In the genomic region with DNA sequence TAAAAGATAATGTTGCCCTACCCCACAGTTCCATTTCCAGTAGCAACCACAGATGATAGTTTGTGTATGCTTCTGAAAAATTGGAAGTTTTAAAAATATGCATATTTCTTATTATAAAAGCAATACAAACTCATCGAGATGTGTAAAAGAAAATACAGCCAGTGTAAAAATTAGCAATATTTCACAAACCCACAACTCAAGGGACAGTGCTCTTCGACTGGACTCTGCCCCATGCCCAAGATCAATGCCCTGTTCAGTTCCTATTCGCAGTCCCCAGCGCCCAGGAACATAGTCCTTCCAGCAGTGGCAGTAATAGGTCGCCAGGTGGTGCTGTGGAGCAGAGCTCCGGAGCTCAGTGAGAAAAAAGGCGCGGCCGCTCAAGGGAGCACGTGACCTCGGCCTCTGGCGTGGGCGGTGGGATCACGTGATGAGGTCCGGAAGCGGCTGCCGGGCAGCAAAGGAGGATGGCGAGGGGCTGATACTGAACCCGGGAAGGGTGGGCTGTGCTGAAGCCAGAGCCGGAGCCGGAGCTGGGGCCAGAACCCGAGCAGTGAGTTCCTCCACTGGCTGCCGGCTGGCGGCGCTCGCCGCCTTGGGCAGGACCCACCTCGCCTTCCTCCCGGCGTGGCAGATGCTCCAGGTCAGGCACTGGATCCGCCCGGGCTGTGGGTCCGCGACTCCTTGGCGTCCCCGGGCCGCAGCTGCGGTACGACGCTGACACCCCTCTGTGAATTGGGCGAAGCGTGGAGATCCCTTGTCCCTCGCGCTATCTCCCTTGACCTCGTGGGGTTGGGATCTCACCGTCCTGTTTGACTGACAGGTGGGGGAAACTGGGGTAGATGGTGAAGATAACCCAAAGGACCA, we compare ENCODE assay signal across 8 cellular contexts. TPM values are rescaled to one million over a fixed set of nuclear protein-coding genes. Genes with fewer than 3 reads are reported as not detected.
DNase-seq lines count a peak whose midpoint lies in the region; ATAC-seq and TF ChIP-seq lines count a peak whose summit lies in the region.

A gene (plus strand): TSS at position 430 of the 864 bp plus-strand sequence. CDS start 11,190 bp downstream, outside the sequence.

- H3K9me3 Mint-ChIP-seq in IgD-negative memory B cell, result no peaks in the 10 kb centered on the region

- peaks cover 7% of the 10 kb centered on the region for H3K4me1 ChIP-seq in OCI-LY7 (ENCODE audit: insufficient read depth, low read length, poor library complexity, severe bottlenecking)
- H3K4me1 ChIP-seq in esophagus (ENCODE audit: control insufficient read depth in 2 of 2, insufficient read depth in 2 of 2, low read length in 1 of 2), result no peaks in the 10 kb centered on the region
- H3K4me1 ChIP-seq in mucosa of stomach (ENCODE audit: control insufficient read depth, insufficient read depth, low read length), result no peaks in the 10 kb centered on the region

- H3K27me3 Mint-ChIP-seq in IgD-negative memory B cell, result peaks cover 13% of the 10 kb centered on the region

- peak; percentile 94 for TF ChIP-seq CTCF in OCI-LY7 (conservative IDR thresholded peaks at IDR 0.05; ENCODE audit: low read length)

- CTCF ChIA-PET in OCI-LY7 (lab: Charles Lee; ENCODE audit: unreplicated experiment), result interaction anchor here (1.0 to 1.2 kb wide), 2 partner anchors 14 to 205 kb away, joined by 3 to 6 read pairs; no protein-coding TSS in a partner anchor

- peak within 1 kb of the TSS; percentile 88 to 99 (median 96) for H3K4me3 Mint-ChIP-seq in IgD-negative memory B cell

- POLR2A ChIA-PET in OCI-LY7 (lab: Charles Lee), result interaction anchor here (1.0 to 3.0 kb wide), 3 partner anchors 10 to 204 kb away, joined by 3 to 16 read pairs (median 3); no protein-coding TSS in a partner anchor

- H3K9me3 ChIP-seq in OCI-LY7 (ENCODE audit: low read length), result no peaks in the 10 kb centered on the region
- no peaks in the 10 kb centered on the region for H3K9me3 ChIP-seq in esophagus (ENCODE audit: control insufficient read depth in 2 of 2, insufficient read depth in 1 of 2, low read depth in 1 of 2, low read length in 1 of 2)
- no peaks in the 10 kb centered on the region for H3K9me3 ChIP-seq in mucosa of stomach (ENCODE audit: control insufficient read depth, low read length)

- H3K36me3 ChIP-seq in OCI-LY7 (ENCODE audit: insufficient read depth, low read length) (no peaks in the 10 kb centered on the region), esophagus (ENCODE audit: control insufficient read depth in 2 of 2, insufficient read depth in 2 of 2, low read length in 1 of 2) (no peaks in the 10 kb centered on the region), mucosa of stomach (ENCODE audit: control insufficient read depth, insufficient read depth, low read length) (no peaks in the 10 kb centered on the region)

- no TSS peak for BruUV-seq in OCI-LY7 (replicated peaks; lab: Mats Ljungman, UMichigan)

- H3K79me2 ChIP-seq in OCI-LY7 (ENCODE audit: insufficient read depth, low read depth, low read length), result no peaks in the 10 kb centered on the region; the same call in 1 of the 2 replicates

- H3K27ac Mint-ChIP-seq in IgD-negative memory B cell, result peak within 1 kb of the TSS; percentile 67 to 93 (median 89)

- ATAC-seq in GM21529 (IDR thresholded peaks at IDR 0.05; ENCODE audit: unreplicated experiment), result peak; percentile 80

- H4K20me1 ChIP-seq in OCI-LY7 (ENCODE audit: insufficient read depth, low read length), result no peaks in the 10 kb centered on the region

- 0 to 1% methylated on average over 46 of the region's 46 CpGs for WGBS in esophagus, 2 donors

- no peaks in the 10 kb centered on the region for H3K9me2 ChIP-seq in OCI-LY7 (ENCODE audit: insufficient read depth, low read length)

- DNase-seq in DMS53 treated with DMSO at 0.1 percent for 48 hours (lab: John Stamatoyannopoulos, UW; ENCODE audit: unreplicated experiment), result peak; percentile 84
- peak; percentile 96 for DNase-seq in OCI-LY7 (ENCODE audit: low spot score)
- DNase-seq in activated T-cell treated with anti-CD3 and anti-CD28 coated beads, Interleukin-2, amount 50 U/mL, for 1 hour, result peak; percentile 91
- DNase-seq in stimulated activated CD8-positive, alpha-beta memory T cell treated with anti-CD3 and anti-CD28 coated beads, Interleukin-7, amount 100 ng/mL, for 1 hour (ENCODE audit: low read depth in 2 of 2), result peak; percentile 84 to 88

- peaks cover 3% of the 10 kb centered on the region for H3K36me3 Mint-ChIP-seq in IgD-negative memory B cell

- H3K27me3 ChIP-seq in esophagus (ENCODE audit: control insufficient read depth in 1 of 2, insufficient read depth in 2 of 2, low read length in 2 of 2), result no peaks in the 10 kb centered on the region
- no peaks in the 10 kb centered on the region for H3K27me3 ChIP-seq in mucosa of stomach (ENCODE audit: control insufficient read depth, insufficient read depth, low read length)

- H3K9ac ChIP-seq in mucosa of stomach (ENCODE audit: low read length), result peak within 1 kb of the TSS; percentile 79

- peaks cover 6 to 17% (median 17%) of the 10 kb centered on the region in 3 donors for H3K4me1 Mint-ChIP-seq in IgD-negative memory B cell

- H2AFZ ChIP-seq in OCI-LY7 (ENCODE audit: low read length), result peak within 1 kb of the TSS; percentile 75

- H3K4me2 ChIP-seq in OCI-LY7 (ENCODE audit: low read length), result peak within 1 kb of the TSS; percentile 95

- H3K27ac ChIP-seq in OCI-LY7 (ENCODE audit: low read depth, low read length, poor library complexity, severe bottlenecking), result no peak within 1 kb of the TSS
- peak within 1 kb of the TSS; percentile 69 to 76 for H3K27ac ChIP-seq in esophagus (ENCODE audit: low read depth in 2 of 2, low read length in 1 of 2)

- H3K4me3 ChIP-seq in OCI-LY7 (ENCODE audit: low read depth, low read length, poor library complexity, severe bottlenecking) (peak within 1 kb of the TSS; percentile 86), esophagus (ENCODE audit: low read depth in 1 of 2, low read length in 2 of 2) (peak within 1 kb of the TSS; percentile 68 to 77), mucosa of stomach (ENCODE audit: low read length) (peak within 1 kb of the TSS; percentile 88)

- intact Hi-C loops in OCI-LY7 (cut with micrococcal nuclease; ENCODE audit: unreplicated experiment), result loop anchor here (1.0 to 2.0 kb wide), 4 partner anchors 53 to 295 kb away; no protein-coding TSS in a partner anchor

RNA-seq across cellular contexts. Expression of the gene that starts here (rescaled TPM):
- 1.9 TPM for polyA plus RNA-seq in IgD-negative memory B cell
- total RNA-seq in OCI-LY7 (2014; rRNA removed; shearing (Covaris generic)), result 6.7 and 11.6 TPM in 2 replicates
- total RNA-seq in OCI-LY7 (2022), result 11.9 and 12.1 TPM in 2 replicates
- 1 to 10 TPM; 2.2 to 2.4 TPM for polyA plus RNA-seq in esophagus
